9 cellular contexts compared by ENCODE assay signal in the genomic region with DNA sequence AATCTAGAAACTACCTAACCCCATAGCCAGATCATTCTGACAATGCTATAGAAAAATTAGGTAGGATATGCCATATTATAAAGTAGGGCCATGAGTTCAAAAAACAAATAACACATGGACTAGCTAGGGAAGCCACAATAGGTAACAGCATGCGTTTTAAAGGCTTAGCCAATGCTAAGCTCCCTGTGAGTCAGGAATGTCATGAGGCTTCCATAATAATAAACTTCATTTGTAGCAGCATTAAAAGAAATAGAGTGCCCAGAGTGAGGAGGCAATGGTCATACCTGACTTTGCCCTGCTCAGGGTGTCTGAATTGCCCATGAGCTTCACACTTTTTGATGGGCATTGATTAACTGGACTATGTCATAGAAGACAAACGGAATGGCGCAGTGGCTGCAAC. TPM values are rescaled to one million over a fixed set of nuclear protein-coding genes. Genes with fewer than 3 reads are reported as not detected.
"Had no signal": no experiment of that assay in that cellular context is flagged by ENCODE, and none has a peak within 500 bp of the region (broad histone marks: within the 10 kb centered on the region; RNA-seq: fewer than 3 reads in every experiment).

No MANE protein-coding gene starts in this region.

- ATAC-seq: HepG2 had no signal

- H3K4me3 ChIP-seq: GM23248 had no signal

- H3K27ac ChIP-seq: GM23248, HL-60, KMS-11 had no signal

- DNase-seq: GM23248, H7, HCEC 1CT, KBM-7 had no signal

RNA-seq across cellular contexts. Expression of a gene that starts 15.8 kb away (rescaled TPM):
- total RNA-seq: GM23248, H4, HepG2, HT1080 had no signal
